Comparison of ENCODE assay signal across 1 cellular context in genomic region chr6:28789553-28790083, GRCh38.
TF ChIP-seq lines count a peak whose summit lies in the region.

No MANE protein-coding gene starts in this region.

TF ChIP-seq in K562, 482 proteins besides CTCF, POLR2A, EP300 and RAD21 (continued from another document and continues in another):
- TF ChIP-seq, protein P1, sequence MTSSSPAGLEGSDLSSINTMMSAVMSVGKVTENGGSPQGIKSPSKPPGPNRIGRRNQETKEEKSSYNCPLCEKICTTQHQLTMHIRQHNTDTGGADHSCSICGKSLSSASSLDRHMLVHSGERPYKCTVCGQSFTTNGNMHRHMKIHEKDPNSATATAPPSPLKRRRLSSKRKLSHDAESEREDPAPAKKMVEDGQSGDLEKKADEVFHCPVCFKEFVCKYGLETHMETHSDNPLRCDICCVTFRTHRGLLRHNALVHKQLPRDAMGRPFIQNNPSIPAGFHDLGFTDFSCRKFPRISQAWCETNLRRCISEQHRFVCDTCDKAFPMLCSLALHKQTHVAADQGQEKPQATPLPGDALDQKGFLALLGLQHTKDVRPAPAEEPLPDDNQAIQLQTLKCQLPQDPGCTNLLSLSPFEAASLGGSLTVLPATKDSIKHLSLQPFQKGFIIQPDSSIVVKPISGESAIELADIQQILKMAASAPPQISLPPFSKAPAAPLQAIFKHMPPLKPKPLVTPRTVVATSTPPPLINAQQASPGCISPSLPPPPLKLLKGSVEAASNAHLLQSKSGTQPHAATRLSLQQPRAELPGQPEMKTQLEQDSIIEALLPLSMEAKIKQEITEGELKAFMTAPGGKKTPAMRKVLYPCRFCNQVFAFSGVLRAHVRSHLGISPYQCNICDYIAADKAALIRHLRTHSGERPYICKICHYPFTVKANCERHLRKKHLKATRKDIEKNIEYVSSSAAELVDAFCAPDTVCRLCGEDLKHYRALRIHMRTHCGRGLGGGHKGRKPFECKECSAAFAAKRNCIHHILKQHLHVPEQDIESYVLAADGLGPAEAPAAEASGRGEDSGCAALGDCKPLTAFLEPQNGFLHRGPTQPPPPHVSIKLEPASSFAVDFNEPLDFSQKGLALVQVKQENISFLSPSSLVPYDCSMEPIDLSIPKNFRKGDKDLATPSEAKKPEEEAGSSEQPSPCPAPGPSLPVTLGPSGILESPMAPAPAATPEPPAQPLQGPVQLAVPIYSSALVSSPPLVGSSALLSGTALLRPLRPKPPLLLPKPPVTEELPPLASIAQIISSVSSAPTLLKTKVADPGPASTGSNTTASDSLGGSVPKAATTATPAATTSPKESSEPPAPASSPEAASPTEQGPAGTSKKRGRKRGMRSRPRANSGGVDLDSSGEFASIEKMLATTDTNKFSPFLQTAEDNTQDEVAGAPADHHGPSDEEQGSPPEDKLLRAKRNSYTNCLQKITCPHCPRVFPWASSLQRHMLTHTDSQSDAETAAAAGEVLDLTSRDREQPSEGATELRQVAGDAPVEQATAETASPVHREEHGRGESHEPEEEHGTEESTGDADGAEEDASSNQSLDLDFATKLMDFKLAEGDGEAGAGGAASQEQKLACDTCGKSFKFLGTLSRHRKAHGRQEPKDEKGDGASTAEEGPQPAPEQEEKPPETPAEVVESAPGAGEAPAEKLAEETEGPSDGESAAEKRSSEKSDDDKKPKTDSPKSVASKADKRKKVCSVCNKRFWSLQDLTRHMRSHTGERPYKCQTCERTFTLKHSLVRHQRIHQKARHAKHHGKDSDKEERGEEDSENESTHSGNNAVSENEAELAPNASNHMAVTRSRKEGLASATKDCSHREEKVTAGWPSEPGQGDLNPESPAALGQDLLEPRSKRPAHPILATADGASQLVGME (CRISPR knock-in tag; IDR thresholded peaks at IDR 0.05): 0 out of 2 replicates have a peak, but pooled peaks have one; percentile 13
- TF ChIP-seq DNMT1 (IDR thresholded peaks at IDR 0.05) (no peak), POLR2B (IDR thresholded peaks at IDR 0.05; ENCODE audit: low read depth, partially characterized antibody) (no peak), MEF2D (tag; conservative IDR thresholded peaks at IDR 0.05; ENCODE audit: low read depth) (no peak), JUN (IDR thresholded peaks at IDR 0.05; ENCODE audit: borderline replicate concordance, low read depth, low read length) (no peak), JUN (CRISPR knock-in tag; IDR thresholded peaks at IDR 0.05; ENCODE audit: borderline replicate concordance) (no peak), MAZ (CRISPR knock-in tag; conservative IDR thresholded peaks at IDR 0.05 in 1 of 2, IDR thresholded peaks at IDR 0.05 in 1 of 2) (no peak; a peak in 1 of 4 replicates), KLF10 (CRISPR knock-in tag; IDR thresholded peaks at IDR 0.05) (no peak), ILF3 (IDR thresholded peaks at IDR 0.05; ENCODE audit: borderline replicate concordance) (peak; percentile 87), MCM3 (IDR thresholded peaks at IDR 0.05) (no peak), SRSF9 (IDR thresholded peaks at IDR 0.05; ENCODE audit: borderline replicate concordance, low read depth, low read length) (no peak), SREBF2 (CRISPR knock-in tag; IDR thresholded peaks at IDR 0.05) (no peak), IFI16 (CRISPR knock-in tag; IDR thresholded peaks at IDR 0.05) (no peak), THRAP3 (IDR thresholded peaks at IDR 0.05; ENCODE audit: borderline replicate concordance) (no peak; the same call in 1 of the 2 replicates), CBX5 (IDR thresholded peaks at IDR 0.05; ENCODE audit: borderline replicate concordance, low read depth) (no peak), VEZF1 (CRISPR knock-in tag; IDR thresholded peaks at IDR 0.05) (peak; percentile 52), ELF4 (CRISPR knock-in tag; IDR thresholded peaks at IDR 0.05) (no peak), HDAC2 (IDR thresholded peaks at IDR 0.05) (no peak), TRIM28 (IDR thresholded peaks at IDR 0.05) (peak; percentile 22; the same call in 1 of the 2 replicates), ZNF217 (CRISPR knock-in tag; IDR thresholded peaks at IDR 0.05) (no peak), RBM22 (IDR thresholded peaks at IDR 0.05; ENCODE audit: low read depth, low read length, poor library complexity, severe bottlenecking) (no peak), ZNF79 (CRISPR knock-in tag; IDR thresholded peaks at IDR 0.05; ENCODE audit: low read depth) (0 out of 2 replicates have a peak, but pooled peaks have one; percentile 31), LCOR (CRISPR knock-in tag; IDR thresholded peaks at IDR 0.05) (no peak), KAT2B (IDR thresholded peaks at IDR 0.05; ENCODE audit: low read depth, low read length) (no peak), ZNF707 (CRISPR knock-in tag; conservative IDR thresholded peaks at IDR 0.05) (no peak), E2F3 (CRISPR knock-in tag; IDR thresholded peaks at IDR 0.05) (no peak), POLR2AphosphoS5 (IDR thresholded peaks at IDR 0.05; ENCODE audit: control insufficient read depth, insufficient read depth, low read depth, low read length) (no peak), ADNP (tag; IDR thresholded peaks at IDR 0.05) (peak; percentile 93), EP400 (IDR thresholded peaks at IDR 0.05) (peak; percentile 49; the same call in 1 of the 2 replicates), ETV5 (CRISPR knock-in tag; IDR thresholded peaks at IDR 0.05; ENCODE audit: low read depth) (peak; percentile 43; the same call in 1 of the 2 replicates), RB1 (IDR thresholded peaks at IDR 0.05; ENCODE audit: low read depth) (peak; percentile 61; the same call in 1 of the 2 replicates), ELF2 (CRISPR knock-in tag; IDR thresholded peaks at IDR 0.05) (no peak), ZNF146 (CRISPR knock-in tag; IDR thresholded peaks at IDR 0.05; ENCODE audit: unreplicated experiment) (no peak), MTA1 (IDR thresholded peaks at IDR 0.05; ENCODE audit: borderline replicate concordance) (no peak; the same call in 1 of the 2 replicates), FOXK2 (conservative IDR thresholded peaks at IDR 0.05 in 1 of 2, IDR thresholded peaks at IDR 0.05 in 1 of 2; ENCODE audit: low read depth in 2 of 2) (peak in 1 of 2 experiments; percentile 45; a peak in 2 of 4 replicates), NFE2 (IDR thresholded peaks at IDR 0.05; ENCODE audit: low read depth) (no peak), HDAC3 (IDR thresholded peaks at IDR 0.05; ENCODE audit: borderline replicate concordance, partially characterized antibody) (no peak), SMARCA4 (IDR thresholded peaks at IDR 0.05) (no peak), ZFP36 (IDR thresholded peaks at IDR 0.05; ENCODE audit: low read depth, low read length, partially characterized antibody) (no peak), CHCHD3 (CRISPR knock-in tag; IDR thresholded peaks at IDR 0.05) (no peak), YY1 (IDR thresholded peaks at IDR 0.05; ENCODE audit: borderline replicate concordance in 1 of 3, control insufficient read depth in 1 of 3, extremely low read depth in 1 of 3, insufficient read depth in 3 of 3, insufficient read length in 1 of 3, insufficient replicate concordance in 2 of 3, low read depth in 1 of 3, low read length in 2 of 3) (no peak), PML (IDR thresholded peaks at IDR 0.05; ENCODE audit: low read length) (0 out of 2 replicates have a peak, but pooled peaks have one; percentile 22), E2F6 (IDR thresholded peaks at IDR 0.05; ENCODE audit: borderline replicate concordance in 1 of 2, extremely low read depth in 1 of 2, insufficient read depth in 1 of 2, insufficient read length in 1 of 2, low read depth in 1 of 2, low read length in 1 of 2, poor library complexity in 1 of 2, severe bottlenecking in 1 of 2) (peak in 1 of 2 experiments; percentile 6), THAP12 (CRISPR knock-in tag; IDR thresholded peaks at IDR 0.05) (no peak)
- TF ChIP-seq, protein P2, sequence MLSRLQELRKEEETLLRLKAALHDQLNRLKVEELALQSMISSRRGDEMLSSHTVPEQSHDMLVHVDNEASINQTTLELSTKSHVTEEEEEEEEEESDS (CRISPR knock-in tag; IDR thresholded peaks at IDR 0.05): no peak
- TF ChIP-seq, protein P3, sequence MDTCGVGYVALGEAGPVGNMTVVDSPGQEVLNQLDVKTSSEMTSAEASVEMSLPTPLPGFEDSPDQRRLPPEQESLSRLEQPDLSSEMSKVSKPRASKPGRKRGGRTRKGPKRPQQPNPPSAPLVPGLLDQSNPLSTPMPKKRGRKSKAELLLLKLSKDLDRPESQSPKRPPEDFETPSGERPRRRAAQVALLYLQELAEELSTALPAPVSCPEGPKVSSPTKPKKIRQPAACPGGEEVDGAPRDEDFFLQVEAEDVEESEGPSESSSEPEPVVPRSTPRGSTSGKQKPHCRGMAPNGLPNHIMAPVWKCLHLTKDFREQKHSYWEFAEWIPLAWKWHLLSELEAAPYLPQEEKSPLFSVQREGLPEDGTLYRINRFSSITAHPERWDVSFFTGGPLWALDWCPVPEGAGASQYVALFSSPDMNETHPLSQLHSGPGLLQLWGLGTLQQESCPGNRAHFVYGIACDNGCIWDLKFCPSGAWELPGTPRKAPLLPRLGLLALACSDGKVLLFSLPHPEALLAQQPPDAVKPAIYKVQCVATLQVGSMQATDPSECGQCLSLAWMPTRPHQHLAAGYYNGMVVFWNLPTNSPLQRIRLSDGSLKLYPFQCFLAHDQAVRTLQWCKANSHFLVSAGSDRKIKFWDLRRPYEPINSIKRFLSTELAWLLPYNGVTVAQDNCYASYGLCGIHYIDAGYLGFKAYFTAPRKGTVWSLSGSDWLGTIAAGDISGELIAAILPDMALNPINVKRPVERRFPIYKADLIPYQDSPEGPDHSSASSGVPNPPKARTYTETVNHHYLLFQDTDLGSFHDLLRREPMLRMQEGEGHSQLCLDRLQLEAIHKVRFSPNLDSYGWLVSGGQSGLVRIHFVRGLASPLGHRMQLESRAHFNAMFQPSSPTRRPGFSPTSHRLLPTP (IDR thresholded peaks at IDR 0.05; ENCODE audit: borderline replicate concordance, extremely low read depth, insufficient read length): peak; percentile 94
- TF ChIP-seq, protein P4, sequence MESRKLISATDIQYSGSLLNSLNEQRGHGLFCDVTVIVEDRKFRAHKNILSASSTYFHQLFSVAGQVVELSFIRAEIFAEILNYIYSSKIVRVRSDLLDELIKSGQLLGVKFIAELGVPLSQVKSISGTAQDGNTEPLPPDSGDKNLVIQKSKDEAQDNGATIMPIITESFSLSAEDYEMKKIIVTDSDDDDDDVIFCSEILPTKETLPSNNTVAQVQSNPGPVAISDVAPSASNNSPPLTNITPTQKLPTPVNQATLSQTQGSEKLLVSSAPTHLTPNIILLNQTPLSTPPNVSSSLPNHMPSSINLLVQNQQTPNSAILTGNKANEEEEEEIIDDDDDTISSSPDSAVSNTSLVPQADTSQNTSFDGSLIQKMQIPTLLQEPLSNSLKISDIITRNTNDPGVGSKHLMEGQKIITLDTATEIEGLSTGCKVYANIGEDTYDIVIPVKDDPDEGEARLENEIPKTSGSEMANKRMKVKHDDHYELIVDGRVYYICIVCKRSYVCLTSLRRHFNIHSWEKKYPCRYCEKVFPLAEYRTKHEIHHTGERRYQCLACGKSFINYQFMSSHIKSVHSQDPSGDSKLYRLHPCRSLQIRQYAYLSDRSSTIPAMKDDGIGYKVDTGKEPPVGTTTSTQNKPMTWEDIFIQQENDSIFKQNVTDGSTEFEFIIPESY (CRISPR knock-in tag; IDR thresholded peaks at IDR 0.05): peak; percentile 40
- TF ChIP-seq, protein P5, sequence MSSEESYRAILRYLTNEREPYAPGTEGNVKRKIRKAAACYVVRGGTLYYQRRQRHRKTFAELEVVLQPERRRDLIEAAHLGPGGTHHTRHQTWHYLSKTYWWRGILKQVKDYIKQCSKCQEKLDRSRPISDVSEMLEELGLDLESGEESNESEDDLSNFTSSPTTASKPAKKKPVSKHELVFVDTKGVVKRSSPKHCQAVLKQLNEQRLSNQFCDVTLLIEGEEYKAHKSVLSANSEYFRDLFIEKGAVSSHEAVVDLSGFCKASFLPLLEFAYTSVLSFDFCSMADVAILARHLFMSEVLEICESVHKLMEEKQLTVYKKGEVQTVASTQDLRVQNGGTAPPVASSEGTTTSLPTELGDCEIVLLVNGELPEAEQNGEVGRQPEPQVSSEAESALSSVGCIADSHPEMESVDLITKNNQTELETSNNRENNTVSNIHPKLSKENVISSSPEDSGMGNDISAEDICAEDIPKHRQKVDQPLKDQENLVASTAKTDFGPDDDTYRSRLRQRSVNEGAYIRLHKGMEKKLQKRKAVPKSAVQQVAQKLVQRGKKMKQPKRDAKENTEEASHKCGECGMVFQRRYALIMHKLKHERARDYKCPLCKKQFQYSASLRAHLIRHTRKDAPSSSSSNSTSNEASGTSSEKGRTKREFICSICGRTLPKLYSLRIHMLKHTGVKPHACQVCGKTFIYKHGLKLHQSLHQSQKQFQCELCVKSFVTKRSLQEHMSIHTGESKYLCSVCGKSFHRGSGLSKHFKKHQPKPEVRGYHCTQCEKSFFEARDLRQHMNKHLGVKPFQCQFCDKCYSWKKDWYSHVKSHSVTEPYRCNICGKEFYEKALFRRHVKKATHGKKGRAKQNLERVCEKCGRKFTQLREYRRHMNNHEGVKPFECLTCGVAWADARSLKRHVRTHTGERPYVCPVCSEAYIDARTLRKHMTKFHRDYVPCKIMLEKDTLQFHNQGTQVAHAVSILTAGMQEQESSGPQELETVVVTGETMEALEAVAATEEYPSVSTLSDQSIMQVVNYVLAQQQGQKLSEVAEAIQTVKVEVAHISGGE (CRISPR knock-in tag; IDR thresholded peaks at IDR 0.05): peak in 1 of 3 experiments; percentile 25; a peak in 1 of 6 replicates
